8 cellular contexts compared by ENCODE assay signal in genomic region chr19:2015611-2015950, GRCh38. TPM values are rescaled to one million over a fixed set of nuclear protein-coding genes. Genes with fewer than 3 reads are reported as not detected.
A peak's percentile ranks its signal among the peaks of the same experiment; 100 is the strongest.
DNase-seq lines count a peak whose midpoint lies in the region; ATAC-seq and TF ChIP-seq lines count a peak whose summit lies in the region.

Gene BTBD2, minus strand, starts transcription at chr19:2015714. Its CDS starts 11 bp downstream, at chr19:2015703.

- H3K9me3 ChIP-seq in H9 (ENCODE audit: control insufficient read depth, low read depth, low read length) (no peaks in the 10 kb centered on the region), adrenal gland (replicated peaks in 1 of 3) (no peaks in the 10 kb centered on the region), heart right ventricle (no peaks in the 10 kb centered on the region)

- H3K27me3 Mint-ChIP-seq in H9 (ENCODE audit: low read depth) (no peaks in the 10 kb centered on the region), progenitor cell of endocrine pancreas (no peaks in the 10 kb centered on the region)

- H3K9me3 Mint-ChIP-seq in H9 (no peaks in the 10 kb centered on the region; a peak in 2 of 5 replicates), progenitor cell of endocrine pancreas (ENCODE audit: low read depth) (no peaks in the 10 kb centered on the region)

- WGBS in H9 (ENCODE audit: extremely low coverage, insufficient read length, low lambda C conversion rate) = no CpG with 5 or more reads among the region's 19 CpGs
- 0 to 2% methylated on average over 18 to 19 of the region's 19 CpGs; no CpG with 5 or more reads in 2 of the 4 donors for WGBS in adrenal gland, 4 donors
- WGBS in heart right ventricle, 2 donors = 1 to 12% methylated on average over 5 to 18 of the region's 19 CpGs

- no peak within 1 kb of the TSS for H2BK12ac ChIP-seq in H9 (ENCODE audit: insufficient read length, low read depth, low read length)

- H3K36me3 ChIP-seq in adrenal gland (replicated peaks in 1 of 2) (no peaks in the 10 kb centered on the region), heart right ventricle (no peaks in the 10 kb centered on the region)

- no peak within 1 kb of the TSS for H4K91ac ChIP-seq in H9 (ENCODE audit: insufficient read length, low read depth, low read length)

- no peak for TF ChIP-seq POLR2A in adrenal gland (IDR thresholded peaks at IDR 0.05)

- no peak within 1 kb of the TSS for H3K27ac ChIP-seq in H9 (ENCODE audit: insufficient read length, low read depth, low read length)
- H3K27ac ChIP-seq in adrenal gland = peak within 1 kb of the TSS in 3 of 5 donors; percentile 47 to 66 (median 57)
- peak within 1 kb of the TSS in 9 of 10 donors; percentile 47 to 71 (median 64) for H3K27ac ChIP-seq in heart right ventricle

- ATAC-seq in heart right ventricle (peak in 1 of 8 donors; percentile 13), GM21447 (IDR thresholded peaks at IDR 0.05; ENCODE audit: unreplicated experiment) (no peak)

- no peak within 1 kb of the TSS for H2BK15ac ChIP-seq in H9 (ENCODE audit: low read depth, low read length)

- H3K27ac Mint-ChIP-seq in H9 (no peak within 1 kb of the TSS), progenitor cell of endocrine pancreas (no peak within 1 kb of the TSS)

- no peaks in the 10 kb centered on the region for H3K27me3 ChIP-seq in H9 (ENCODE audit: insufficient read depth, low read length)
- H3K27me3 ChIP-seq in adrenal gland = no peaks in the 10 kb centered on the region
- H3K27me3 ChIP-seq in heart right ventricle = no peaks in the 10 kb centered on the region

- no peaks in the 10 kb centered on the region; the same call in 1 of the 2 replicates for H3K79me2 ChIP-seq in H9 (ENCODE audit: insufficient read depth, low read length)

- H2AK5ac ChIP-seq in H9 (ENCODE audit: insufficient read length, low read length) = no peak within 1 kb of the TSS

- H3K4me3 Mint-ChIP-seq in H9 = peak within 1 kb of the TSS; percentile 66 to 76
- H3K4me3 Mint-ChIP-seq in progenitor cell of endocrine pancreas (ENCODE audit: low read depth) = peak within 1 kb of the TSS; percentile 68

- H3K23ac ChIP-seq in H9 (ENCODE audit: insufficient read length, low read depth, low read length) = no peak within 1 kb of the TSS

- no peak within 1 kb of the TSS for H4K5ac ChIP-seq in H9 (ENCODE audit: insufficient read length, low read depth, low read length)

- H3K4me1 ChIP-seq in H9 (ENCODE audit: insufficient read depth, low read length) (no peaks in the 10 kb centered on the region), adrenal gland (replicated peaks in 1 of 2) (peaks cover 7 to 13% of the 10 kb centered on the region in 2 donors), heart right ventricle (peaks cover 4 to 24% (median 9%) of the 10 kb centered on the region in 9 donors)

- TF ChIP-seq CTCF in AG09319 (IDR thresholded peaks at IDR 0.05; ENCODE audit: low read depth, low read length) = no peak
- no peak for TF ChIP-seq CTCF in H9 (conservative IDR thresholded peaks at IDR 0.05)
- no peak for TF ChIP-seq CTCF in adrenal gland (IDR thresholded peaks at IDR 0.05)
- TF ChIP-seq CTCF in heart right ventricle (IDR thresholded peaks at IDR 0.05) = no peak
- TF ChIP-seq CTCF in progenitor cell of endocrine pancreas (IDR thresholded peaks at IDR 0.05; ENCODE audit: unreplicated experiment) = no peak

- H3K79me1 ChIP-seq in H9 (ENCODE audit: insufficient read depth, low read depth, low read length, poor library complexity, severe bottlenecking) = no peaks in the 10 kb centered on the region

- H3K4me1 Mint-ChIP-seq in H9 = peaks cover 5 to 20% of the 10 kb centered on the region in 2 experiments; a peak in 3 of 4 replicates
- peaks cover 2% of the 10 kb centered on the region for H3K4me1 Mint-ChIP-seq in progenitor cell of endocrine pancreas (ENCODE audit: low read depth)

- H3K4me2 ChIP-seq in H9 (ENCODE audit: insufficient read depth, insufficient read length, low read length) = peak within 1 kb of the TSS; percentile 51

- no peak within 1 kb of the TSS for H2AFZ ChIP-seq in H9 (ENCODE audit: low read length)

- no peak within 1 kb of the TSS for H2BK5ac ChIP-seq in H9 (ENCODE audit: insufficient read length, low read length)

- H3K4ac ChIP-seq in H9 (ENCODE audit: low read depth, low read length) = no peak within 1 kb of the TSS

- peak within 1 kb of the TSS; percentile 66 for H3K9ac ChIP-seq in H9 (ENCODE audit: extremely low read depth, insufficient read length, low read length)

- H3K56ac ChIP-seq in H9 (ENCODE audit: insufficient read length, low read depth, low read length) = no peak within 1 kb of the TSS

- no peak within 1 kb of the TSS for H3K18ac ChIP-seq in H9 (ENCODE audit: insufficient read length, low read depth, low read length)

- intact Hi-C loops in adrenal gland (cut with DNase I) (no loop called here), heart right ventricle (cut with DNase I) (loop anchor here in 3 of 10 donors (5.0 kb wide), 4 partner anchors 37 to 83 kb away; partner anchors contain the start of gene MKNK2 (in 1 of the 3))

- no peak within 1 kb of the TSS for H2BK20ac ChIP-seq in H9 (ENCODE audit: low read depth, low read length, poor library complexity, severe bottlenecking)

- no peak within 1 kb of the TSS for H2BK120ac ChIP-seq in H9 (ENCODE audit: low read depth, low read length, poor library complexity, severe bottlenecking)

- H4K8ac ChIP-seq in H9 (replicated peaks; ENCODE audit: insufficient read length, low read depth, low read length) = no peak within 1 kb of the TSS

- H3K23me2 ChIP-seq in H9 (ENCODE audit: insufficient read length, low read depth, low read length, poor library complexity, severe bottlenecking) = peaks cover 4% of the 10 kb centered on the region

- no peak within 1 kb of the TSS for H3T11ph ChIP-seq in H9 (ENCODE audit: low read length)

- H3K4me3 ChIP-seq in adrenal gland (peak within 1 kb of the TSS in 3 of 4 donors; percentile 22 to 77 (median 49)), heart right ventricle (peak within 1 kb of the TSS; percentile 10 to 66 (median 62))

- peaks cover 17 to 26% (median 21%) of the 10 kb centered on the region in 3 experiments; a peak in 6 of 7 replicates for H3K36me3 Mint-ChIP-seq in H9 (ENCODE audit: insufficient read depth in 1 of 3, low read depth in 3 of 3)
- H3K36me3 Mint-ChIP-seq in progenitor cell of endocrine pancreas (ENCODE audit: insufficient read depth) = peaks cover 13% of the 10 kb centered on the region

- H3K14ac ChIP-seq in H9 (ENCODE audit: insufficient read depth, low read length) = peak within 1 kb of the TSS; percentile 86

- DNase-seq in AG09319 (ENCODE audit: extremely low read depth, low read depth) (peak; percentile 87), H9 (no peak), RPMI7951 (ENCODE audit: low read depth) (peak; percentile 79), adrenal gland (peak; percentile 64 to 85 (median 74)), heart right ventricle (peak; percentile 66 to 82), progenitor cell of endocrine pancreas (ENCODE audit: low spot score, unreplicated experiment) (no peak), SKM-1 (lab: John Stamatoyannopoulos, UW; ENCODE audit: unreplicated experiment) (no peak)

- no peaks in the 10 kb centered on the region for H4K20me1 ChIP-seq in H9 (ENCODE audit: control insufficient read depth, insufficient read depth, insufficient read length)

RNA-seq across cellular contexts. Expression of gene BTBD2, which starts in this region (rescaled TPM):
- total RNA-seq in H9 (2021) (110 and 113 TPM in 2 replicates), adrenal gland (100 to 1,000 TPM in 1 of 8 donors, 10 to 100 TPM in 7; 55.0 to 122 (median 82.4) TPM), heart right ventricle (10 to 100 TPM; 45.1 to 70.4 (median 56.6) TPM), progenitor cell of endocrine pancreas (115 and 125 TPM in 2 replicates)
- 37.0 and 42.1 TPM in 2 replicates for total RNA-seq in RPMI7951 (2014; rRNA removed; shearing (Covaris generic))
- polyA plus RNA-seq in adrenal gland (10 to 100 TPM; 11.8 to 87.5 (median 57.7) TPM), heart right ventricle (10 to 100 TPM; 42.8 to 55.2 TPM)

Comparison
In these comparisons a context has a peak if more than half of its experiments do, and no peak if none do; other contexts are left out.
1. DNase-seq: peak in AG09319 (single experiment), RPMI7951 (single experiment), adrenal gland (7 of 7) and heart right ventricle (2 of 2); none in H9 (single experiment), progenitor cell of endocrine pancreas (single experiment) and SKM-1 (single experiment).